Comparison of ENCODE assay signal across 11 cellular contexts in genomic region chr2:14355102-14355501, GRCh38.
"Had no signal": no experiment of that assay in that cellular context is flagged by ENCODE, and none has a peak within 500 bp of the region (broad histone marks: within the 10 kb centered on the region; RNA-seq: fewer than 3 reads in every experiment).

No MANE protein-coding gene starts in this region.

- H3K36me3 ChIP-seq: HAP-1 had no signal

- H3K4me2 ChIP-seq: GM23338 had no signal

- ATAC-seq: GM23338, HCT116 had no signal

- H2AFZ ChIP-seq: GM23248 had no signal

- DNase-seq: GM23248, GOT3, H7, H9, HCEC 1CT, HFFc6 had no signal

- H3K4me1 ChIP-seq: HAP-1 had no signal

- H3K4me3 Mint-ChIP-seq: GM23338, H9, HFFc6 had no signal

- H3K9me3 Mint-ChIP-seq: GM23338, H9, HFFc6 had no signal

- H3K27ac ChIP-seq: GM23248 had no signal

- H3K27ac Mint-ChIP-seq: GM23338, H9, HFFc6 had no signal

- H3K9ac ChIP-seq: GM23248 had no signal

- H3K4me3 ChIP-seq: GM23248, GM23338, HAP-1 had no signal

- H3K9me3 ChIP-seq: HAP-1 had no signal

- FAIRE-seq: H1, H54 had no signal
